Comparison of ENCODE assay signal across 1 cellular context in the genomic region with DNA sequence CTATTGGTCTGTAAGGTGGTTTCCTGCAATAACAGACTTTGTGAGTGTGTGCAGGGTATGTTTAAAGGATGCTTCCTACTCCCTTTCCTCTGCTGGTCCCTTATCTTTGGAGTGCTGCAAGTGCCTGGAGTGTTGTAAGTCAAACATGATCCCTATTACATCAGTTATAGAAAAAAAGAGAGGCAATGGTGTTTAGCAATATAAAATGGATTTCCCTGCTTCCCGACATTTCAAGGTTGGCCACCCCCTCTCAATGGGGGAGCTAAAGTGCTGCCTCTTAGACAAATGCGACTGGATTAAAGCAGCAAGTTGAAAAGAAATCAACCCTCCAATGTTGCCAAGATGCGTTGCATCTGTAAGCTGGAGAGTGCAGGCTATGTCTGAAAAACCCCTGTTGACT.
TF ChIP-seq lines count a peak whose summit lies in the region.

No MANE protein-coding gene starts in this region.

TF ChIP-seq in GM23338, 12 proteins besides CTCF, POLR2A, EP300 and RAD21 (continued from another document):
- TF ChIP-seq, protein P1, sequence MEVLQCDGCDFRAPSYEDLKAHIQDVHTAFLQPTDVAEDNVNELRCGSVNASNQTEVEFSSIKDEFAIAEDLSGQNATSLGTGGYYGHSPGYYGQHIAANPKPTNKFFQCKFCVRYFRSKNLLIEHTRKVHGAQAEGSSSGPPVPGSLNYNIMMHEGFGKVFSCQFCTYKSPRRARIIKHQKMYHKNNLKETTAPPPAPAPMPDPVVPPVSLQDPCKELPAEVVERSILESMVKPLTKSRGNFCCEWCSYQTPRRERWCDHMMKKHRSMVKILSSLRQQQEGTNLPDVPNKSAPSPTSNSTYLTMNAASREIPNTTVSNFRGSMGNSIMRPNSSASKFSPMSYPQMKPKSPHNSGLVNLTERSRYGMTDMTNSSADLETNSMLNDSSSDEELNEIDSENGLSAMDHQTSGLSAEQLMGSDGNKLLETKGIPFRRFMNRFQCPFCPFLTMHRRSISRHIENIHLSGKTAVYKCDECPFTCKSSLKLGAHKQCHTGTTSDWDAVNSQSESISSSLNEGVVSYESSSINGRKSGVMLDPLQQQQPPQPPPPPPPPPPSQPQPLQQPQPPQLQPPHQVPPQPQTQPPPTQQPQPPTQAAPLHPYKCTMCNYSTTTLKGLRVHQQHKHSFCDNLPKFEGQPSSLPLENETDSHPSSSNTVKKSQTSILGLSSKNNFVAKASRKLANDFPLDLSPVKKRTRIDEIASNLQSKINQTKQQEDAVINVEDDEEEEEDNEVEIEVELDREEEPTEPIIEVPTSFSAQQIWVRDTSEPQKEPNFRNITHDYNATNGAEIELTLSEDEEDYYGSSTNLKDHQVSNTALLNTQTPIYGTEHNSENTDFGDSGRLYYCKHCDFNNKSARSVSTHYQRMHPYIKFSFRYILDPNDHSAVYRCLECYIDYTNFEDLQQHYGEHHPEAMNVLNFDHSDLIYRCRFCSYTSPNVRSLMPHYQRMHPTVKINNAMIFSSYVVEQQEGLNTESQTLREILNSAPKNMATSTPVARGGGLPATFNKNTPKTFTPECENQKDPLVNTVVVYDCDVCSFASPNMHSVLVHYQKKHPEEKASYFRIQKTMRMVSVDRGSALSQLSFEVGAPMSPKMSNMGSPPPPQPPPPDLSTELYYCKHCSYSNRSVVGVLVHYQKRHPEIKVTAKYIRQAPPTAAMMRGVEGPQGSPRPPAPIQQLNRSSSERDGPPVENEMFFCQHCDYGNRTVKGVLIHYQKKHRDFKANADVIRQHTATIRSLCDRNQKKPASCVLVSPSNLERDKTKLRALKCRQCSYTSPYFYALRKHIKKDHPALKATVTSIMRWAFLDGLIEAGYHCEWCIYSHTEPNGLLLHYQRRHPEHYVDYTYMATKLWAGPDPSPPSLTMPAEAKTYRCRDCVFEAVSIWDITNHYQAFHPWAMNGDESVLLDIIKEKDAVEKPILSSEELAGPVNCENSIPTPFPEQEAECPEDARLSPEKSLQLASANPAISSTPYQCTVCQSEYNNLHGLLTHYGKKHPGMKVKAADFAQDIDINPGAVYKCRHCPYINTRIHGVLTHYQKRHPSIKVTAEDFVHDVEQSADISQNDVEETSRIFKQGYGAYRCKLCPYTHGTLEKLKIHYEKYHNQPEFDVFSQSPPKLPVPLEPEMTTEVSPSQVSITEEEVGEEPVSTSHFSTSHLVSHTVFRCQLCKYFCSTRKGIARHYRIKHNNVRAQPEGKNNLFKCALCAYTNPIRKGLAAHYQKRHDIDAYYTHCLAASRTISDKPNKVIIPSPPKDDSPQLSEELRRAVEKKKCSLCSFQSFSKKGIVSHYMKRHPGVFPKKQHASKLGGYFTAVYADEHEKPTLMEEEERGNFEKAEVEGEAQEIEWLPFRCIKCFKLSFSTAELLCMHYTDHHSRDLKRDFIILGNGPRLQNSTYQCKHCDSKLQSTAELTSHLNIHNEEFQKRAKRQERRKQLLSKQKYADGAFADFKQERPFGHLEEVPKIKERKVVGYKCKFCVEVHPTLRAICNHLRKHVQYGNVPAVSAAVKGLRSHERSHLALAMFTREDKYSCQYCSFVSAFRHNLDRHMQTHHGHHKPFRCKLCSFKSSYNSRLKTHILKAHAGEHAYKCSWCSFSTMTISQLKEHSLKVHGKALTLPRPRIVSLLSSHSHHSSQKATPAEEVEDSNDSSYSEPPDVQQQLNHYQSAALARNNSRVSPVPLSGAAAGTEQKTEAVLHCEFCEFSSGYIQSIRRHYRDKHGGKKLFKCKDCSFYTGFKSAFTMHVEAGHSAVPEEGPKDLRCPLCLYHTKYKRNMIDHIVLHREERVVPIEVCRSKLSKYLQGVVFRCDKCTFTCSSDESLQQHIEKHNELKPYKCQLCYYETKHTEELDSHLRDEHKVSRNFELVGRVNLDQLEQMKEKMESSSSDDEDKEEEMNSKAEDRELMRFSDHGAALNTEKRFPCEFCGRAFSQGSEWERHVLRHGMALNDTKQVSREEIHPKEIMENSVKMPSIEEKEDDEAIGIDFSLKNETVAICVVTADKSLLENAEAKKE (CRISPR knock-in tag; IDR thresholded peaks at IDR 0.05): no peak
- no peak for TF ChIP-seq STAT1 (IDR thresholded peaks at IDR 0.05; ENCODE audit: unreplicated experiment)
